18 cellular contexts compared by ENCODE assay signal in genomic region chr7:108413337-108413736, GRCh38.
"Had no signal": no experiment of that assay in that cellular context is flagged by ENCODE, and none has a peak within 500 bp of the region (broad histone marks: within the 10 kb centered on the region; RNA-seq: fewer than 3 reads in every experiment).

No MANE protein-coding gene starts in this region.

- H3K36me3 Mint-ChIP-seq: stimulated activated effector memory CD8-positive, alpha-beta T cell treated with anti-CD3 and anti-CD28 coated beads, Interleukin-12 subunit alpha, Interleukin-12 subunit beta, amount 100 ng/mL, for 72 hours had no signal

- H3K4me3 ChIP-seq: hepatocyte, ovary, right atrium auricular region, tibial artery, upper lobe of left lung, uterus had no signal

- H3K4me1 ChIP-seq: right atrium auricular region, tibial artery, uterus had no signal

- H3K27ac Mint-ChIP-seq: dendritic cell treated with granulocyte-macrophage colony-stimulating factor and Interleukin-4, amounts not matched to agents 40 ng/mL and 50 ng/mL, for 4 days; naive thymus-derived CD4-positive, alpha-beta T cell; stimulated activated effector memory CD8-positive, alpha-beta T cell treated with anti-CD3 and anti-CD28 coated beads, Interleukin-12 subunit alpha, Interleukin-12 subunit beta, amount 100 ng/mL, for 72 hours; stimulated activated naive CD8-positive, alpha-beta T cell treated with anti-CD3 and anti-CD28 coated beads, Interleukin-15, Interleukin-2, amounts not matched to agents 100 ng/mL and 50 ng/mL, for 24 hours had no signal

- H2AFZ ChIP-seq: hepatocyte had no signal

- H3K4me2 ChIP-seq: hepatocyte had no signal

- DNase-seq: foreskin melanocyte; head of caudate nucleus; left colon; left ventricle myocardium superior; naive thymus-derived CD4-positive, alpha-beta T cell; nephron progenitor cell; ovary; stimulated activated CD4-positive, alpha-beta T cell treated with anti-CD3 and anti-CD28 coated beads, Interleukin-4, amount 100 ng/mL, for 1 hour; stimulated activated CD8-positive, alpha-beta memory T cell treated with anti-CD3 and anti-CD28 coated beads, Interleukin-4, amount 100 ng/mL, for 48 hours; tibial artery; upper lobe of left lung; uterus had no signal

- H3K36me3 ChIP-seq: neutrophil, ovary, right atrium auricular region, tibial artery, upper lobe of left lung, uterus had no signal

- H3K27ac ChIP-seq: hepatocyte, neutrophil, ovary, right atrium auricular region, tibial artery, upper lobe of left lung, uterus had no signal

- H3K4me1 Mint-ChIP-seq: stimulated activated effector memory CD8-positive, alpha-beta T cell treated with anti-CD3 and anti-CD28 coated beads, Interleukin-12 subunit alpha, Interleukin-12 subunit beta, amount 100 ng/mL, for 72 hours had no signal

- H3K27me3 ChIP-seq: hepatocyte, ovary, right atrium auricular region, tibial artery, upper lobe of left lung, uterus had no signal

- H3K79me2 ChIP-seq: hepatocyte had no signal

- H3K9me3 ChIP-seq: neutrophil, ovary, right atrium auricular region, tibial artery, upper lobe of left lung, uterus had no signal

- ATAC-seq: left colon, left ventricle myocardium superior had no signal

- H3K4me3 Mint-ChIP-seq: dendritic cell treated with granulocyte-macrophage colony-stimulating factor and Interleukin-4, amounts not matched to agents 40 ng/mL and 50 ng/mL, for 4 days; naive thymus-derived CD4-positive, alpha-beta T cell; nephron progenitor cell; stimulated activated effector memory CD8-positive, alpha-beta T cell treated with anti-CD3 and anti-CD28 coated beads, Interleukin-12 subunit alpha, Interleukin-12 subunit beta, amount 100 ng/mL, for 72 hours; stimulated activated naive CD8-positive, alpha-beta T cell treated with anti-CD3 and anti-CD28 coated beads, Interleukin-15, Interleukin-2, amounts not matched to agents 100 ng/mL and 50 ng/mL, for 24 hours had no signal

- H3K9me3 Mint-ChIP-seq: nephron progenitor cell; stimulated activated naive CD8-positive, alpha-beta T cell treated with anti-CD3 and anti-CD28 coated beads, Interleukin-15, Interleukin-2, amounts not matched to agents 100 ng/mL and 50 ng/mL, for 24 hours had no signal
